Comparison of ENCODE assay signal across 2 cellular contexts in the genomic region with DNA sequence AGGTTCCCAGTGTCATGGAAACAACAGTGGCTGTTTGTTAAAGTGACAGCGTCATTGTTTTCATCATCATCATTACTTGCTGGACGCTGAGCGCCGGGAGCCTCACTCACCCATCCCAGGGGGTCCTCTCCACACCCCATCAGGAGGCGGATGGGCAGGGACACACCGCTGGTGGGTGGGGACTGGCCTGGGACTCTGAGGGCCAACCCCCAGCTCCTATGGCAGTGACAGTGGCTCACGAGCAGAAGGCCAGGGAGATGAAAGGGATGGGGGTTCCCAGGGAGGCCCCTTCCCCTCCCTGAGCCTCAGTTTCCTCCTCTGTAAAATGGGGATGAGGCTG.
TF ChIP-seq lines count a peak whose summit lies in the region.

No MANE protein-coding gene starts in this region.

TF ChIP-seq in SK-N-SH, 30 proteins besides CTCF, POLR2A, EP300 and RAD21 (continued from another document):
- TF ChIP-seq PBX3 (IDR thresholded peaks at IDR 0.05) = no peak
- no peak for TF ChIP-seq NRF1 (IDR thresholded peaks at IDR 0.05; ENCODE audit: low read depth, low read length)
- no peak for TF ChIP-seq USF2 (IDR thresholded peaks at IDR 0.05; ENCODE audit: borderline replicate concordance, low read depth, low read length)

TF ChIP-seq in SK-N-SH treated with all-trans-retinoic acid at 6 μM for 48 hours, 23 proteins besides CTCF, POLR2A, EP300 and RAD21 (continued from another document):
- TF ChIP-seq ESRRG (CRISPR knock-in tag; IDR thresholded peaks at IDR 0.05) (no peak), ZFP3 (CRISPR knock-in tag; IDR thresholded peaks at IDR 0.05) (no peak), GLIS3 (CRISPR knock-in tag; IDR thresholded peaks at IDR 0.05) (no peak)
